Comparison of ENCODE assay signal across 1 cellular context in genomic region chr9:116087751-116088194, GRCh38.
TF ChIP-seq lines count a peak whose summit lies in the region.

No MANE protein-coding gene starts in this region.

TF ChIP-seq in HepG2, 621 proteins besides CTCF, POLR2A, EP300 and RAD21 (continued from another document):
- TF ChIP-seq SNAPC4 (CRISPR knock-in tag; IDR thresholded peaks at IDR 0.05), result no peak
- TF ChIP-seq STAT6 (CRISPR knock-in tag; IDR thresholded peaks at IDR 0.05; ENCODE audit: borderline replicate concordance), result no peak
- TF ChIP-seq RORA (CRISPR knock-in tag; IDR thresholded peaks at IDR 0.05), result no peak
- TF ChIP-seq CEBPB (IDR thresholded peaks at IDR 0.05; ENCODE audit: borderline replicate concordance, low read depth, low read length), result no peak
- TF ChIP-seq ZFYVE20 (CRISPR knock-in tag; IDR thresholded peaks at IDR 0.05; ENCODE audit: borderline replicate concordance, low read depth), result no peak
- no peak for TF ChIP-seq ZNF891 (CRISPR knock-in tag; IDR thresholded peaks at IDR 0.05)
- no peak for TF ChIP-seq CBX2 (IDR thresholded peaks at IDR 0.05; ENCODE audit: low read depth, low read length)
- TF ChIP-seq CBX2 (CRISPR knock-in tag; IDR thresholded peaks at IDR 0.05; ENCODE audit: low read depth), result no peak
- no peak for TF ChIP-seq ZNF660 (CRISPR knock-in tag; IDR thresholded peaks at IDR 0.05; ENCODE audit: borderline replicate concordance, low read depth)
